Comparison of ENCODE assay signal across 1 cellular context in the genomic region with DNA sequence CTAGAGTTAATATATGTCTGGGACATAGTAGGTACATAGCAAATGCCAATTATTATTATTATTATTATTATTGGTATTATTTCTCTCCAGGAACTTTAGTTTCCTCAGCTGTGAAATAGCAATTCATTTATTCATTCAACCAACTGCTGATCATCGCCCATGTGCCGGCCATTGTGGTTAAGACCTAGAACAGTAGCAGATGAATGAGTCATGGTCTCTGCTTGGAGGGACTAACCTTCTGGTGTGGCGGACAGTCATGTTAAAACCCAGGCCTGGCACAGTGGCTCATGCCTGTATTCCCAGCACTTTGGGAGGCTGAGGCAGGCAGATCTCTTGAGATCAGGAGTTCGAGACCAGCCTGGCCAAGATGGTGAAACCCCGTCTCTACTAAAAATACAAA.
TF ChIP-seq lines count a peak whose summit lies in the region.

No MANE protein-coding gene starts in this region.

TF ChIP-seq in IMR-90, 13 proteins besides CTCF, POLR2A, EP300 and RAD21:
- TF ChIP-seq MAFK (IDR thresholded peaks at IDR 0.05; ENCODE audit: low read depth, low read length): no peak
- no peak for TF ChIP-seq MXI1 (IDR thresholded peaks at IDR 0.05; ENCODE audit: borderline replicate concordance, low read depth, low read length)
- TF ChIP-seq, protein P1, sequence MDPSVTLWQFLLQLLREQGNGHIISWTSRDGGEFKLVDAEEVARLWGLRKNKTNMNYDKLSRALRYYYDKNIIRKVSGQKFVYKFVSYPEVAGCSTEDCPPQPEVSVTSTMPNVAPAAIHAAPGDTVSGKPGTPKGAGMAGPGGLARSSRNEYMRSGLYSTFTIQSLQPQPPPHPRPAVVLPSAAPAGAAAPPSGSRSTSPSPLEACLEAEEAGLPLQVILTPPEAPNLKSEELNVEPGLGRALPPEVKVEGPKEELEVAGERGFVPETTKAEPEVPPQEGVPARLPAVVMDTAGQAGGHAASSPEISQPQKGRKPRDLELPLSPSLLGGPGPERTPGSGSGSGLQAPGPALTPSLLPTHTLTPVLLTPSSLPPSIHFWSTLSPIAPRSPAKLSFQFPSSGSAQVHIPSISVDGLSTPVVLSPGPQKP (IDR thresholded peaks at IDR 0.05; ENCODE audit: borderline replicate concordance, low read depth, low read length): no peak
- peak; percentile 60 for TF ChIP-seq FOS (IDR thresholded peaks at IDR 0.05; ENCODE audit: low read depth, low read length)
- no peak for TF ChIP-seq MAZ (IDR thresholded peaks at IDR 0.05; ENCODE audit: borderline replicate concordance, low read depth, low read length)
- TF ChIP-seq CEBPB (IDR thresholded peaks at IDR 0.05; ENCODE audit: low read depth, low read length): no peak
- TF ChIP-seq NFE2L2 (IDR thresholded peaks at IDR 0.05; ENCODE audit: low read depth, low read length): no peak
- TF ChIP-seq BHLHE40 (IDR thresholded peaks at IDR 0.05; ENCODE audit: low read depth, low read length): peak; percentile 73
- TF ChIP-seq RFX5 (IDR thresholded peaks at IDR 0.05; ENCODE audit: low read depth, low read length): no peak
- TF ChIP-seq RCOR1 (IDR thresholded peaks at IDR 0.05; ENCODE audit: insufficient replicate concordance, low read length): no peak
- no peak for TF ChIP-seq SMC3 (IDR thresholded peaks at IDR 0.05; ENCODE audit: low read depth, low read length)
- TF ChIP-seq, protein P2, sequence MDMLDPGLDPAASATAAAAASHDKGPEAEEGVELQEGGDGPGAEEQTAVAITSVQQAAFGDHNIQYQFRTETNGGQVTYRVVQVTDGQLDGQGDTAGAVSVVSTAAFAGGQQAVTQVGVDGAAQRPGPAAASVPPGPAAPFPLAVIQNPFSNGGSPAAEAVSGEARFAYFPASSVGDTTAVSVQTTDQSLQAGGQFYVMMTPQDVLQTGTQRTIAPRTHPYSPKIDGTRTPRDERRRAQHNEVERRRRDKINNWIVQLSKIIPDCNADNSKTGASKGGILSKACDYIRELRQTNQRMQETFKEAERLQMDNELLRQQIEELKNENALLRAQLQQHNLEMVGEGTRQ (IDR thresholded peaks at IDR 0.05; ENCODE audit: low read depth, low read length): no peak
- no peak for TF ChIP-seq CHD1 (IDR thresholded peaks at IDR 0.05; ENCODE audit: low read depth, low read length)
TF ChIP-seq in IMR-90: peak in this region for 2.
